Comparison of ENCODE assay signal across 8 cellular contexts in genomic region chr9:129641751-129642585, GRCh38. TPM values are rescaled to one million over a fixed set of nuclear protein-coding genes. Genes with fewer than 3 reads are reported as not detected.
DNase-seq lines count a peak whose midpoint lies in the region; ATAC-seq, FAIRE-seq and TF ChIP-seq lines count a peak whose summit lies in the region.

TSS of gene ASB6 (minus strand) at chr9:129642151. CDS start at chr9:129641999, 152 bp downstream.

- peak; percentile 43 to 91 for TF ChIP-seq EP300 in tibial nerve (IDR thresholded peaks at IDR 0.05)

- H3K27me3 Mint-ChIP-seq in HFFc6 (ENCODE audit: insufficient read depth) = peaks cover 6% of the 10 kb centered on the region
- H3K27me3 Mint-ChIP-seq in activated naive CD8-positive, alpha-beta T cell treated with anti-CD3 and anti-CD28 coated beads for 36 hours = no peaks in the 10 kb centered on the region

- no peak for FAIRE-seq in pancreas (lab: Jason Lieb, UNC)

- H3K4me1 Mint-ChIP-seq in HFFc6 (ENCODE audit: low read depth) = peaks cover 21% of the 10 kb centered on the region
- peaks cover 11% of the 10 kb centered on the region for H3K4me1 Mint-ChIP-seq in activated naive CD8-positive, alpha-beta T cell treated with anti-CD3 and anti-CD28 coated beads for 36 hours

- no peaks in the 10 kb centered on the region for H3K9me3 Mint-ChIP-seq in HFFc6
- H3K9me3 Mint-ChIP-seq in activated naive CD8-positive, alpha-beta T cell treated with anti-CD3 and anti-CD28 coated beads for 36 hours = no peaks in the 10 kb centered on the region

- peak; percentile 100 for DNase-seq in GM10266 (ENCODE audit: extremely low spot score)
- DNase-seq in HFFc6 = peak; percentile 94
- DNase-seq in NB4 (ENCODE audit: low read depth) = peak; percentile 96
- DNase-seq in SKM-1 treated with dmso at 0.1 percent for 144 hours (lab: John Stamatoyannopoulos, UW; ENCODE audit: unreplicated experiment) = peak; percentile 91
- DNase-seq in activated naive CD8-positive, alpha-beta T cell treated with anti-CD3 and anti-CD28 coated beads for 36 hours = peak; percentile 99
- DNase-seq in Right ventricle myocardium inferior (ENCODE audit: missing footprints) = peak; percentile 99
- peak; percentile 94 to 100 (median 98) for DNase-seq in pancreas
- DNase-seq in tibial nerve (ENCODE audit: low spot score in 2 of 2) = peak; percentile 95 to 97

- H3K36me3 Mint-ChIP-seq in HFFc6 (ENCODE audit: low read depth) = peaks cover 16% of the 10 kb centered on the region
- peaks cover 11% of the 10 kb centered on the region for H3K36me3 Mint-ChIP-seq in activated naive CD8-positive, alpha-beta T cell treated with anti-CD3 and anti-CD28 coated beads for 36 hours

- TF ChIP-seq CTCF in GM10266 (IDR thresholded peaks at IDR 0.05; ENCODE audit: control insufficient read depth, insufficient read depth, low read depth, missing control alignments) (peak; percentile 85), HFFc6 (IDR thresholded peaks at IDR 0.05) (peak; percentile 100), NB4 (IDR thresholded peaks at IDR 0.05; ENCODE audit: low read depth, low read length) (peak; percentile 67), pancreas (IDR thresholded peaks at IDR 0.05) (peak; percentile 100), tibial nerve (IDR thresholded peaks at IDR 0.05) (peak; percentile 99 to 100 (median 100))

- peak within 1 kb of the TSS; percentile 91 for H3K27ac Mint-ChIP-seq in HFFc6
- H3K27ac Mint-ChIP-seq in activated naive CD8-positive, alpha-beta T cell treated with anti-CD3 and anti-CD28 coated beads for 36 hours = peak within 1 kb of the TSS; percentile 74

- H3K4me1 ChIP-seq in pancreas = peaks cover 16 to 22% (median 17%) of the 10 kb centered on the region in 3 donors
- H3K4me1 ChIP-seq in tibial nerve = peaks cover 4 to 37% (median 21%) of the 10 kb centered on the region in 4 donors

- H3K4me3 ChIP-seq in NB4 (ENCODE audit: low read depth, low read length) (peak within 1 kb of the TSS; percentile 75), pancreas (peak within 1 kb of the TSS; percentile 89 to 100 (median 98)), tibial nerve (peak within 1 kb of the TSS; percentile 81 to 91 (median 84))

- intact Hi-C loops in Right ventricle myocardium inferior (cut with DNase I) (loop anchor here (2.0 to 5.0 kb wide), 2 partner anchors 95 to 141 kb away; no protein-coding TSS in a partner anchor), pancreas (cut with DNase I) (loop anchor here in 1 of 3 donors (5.0 kb wide), 1 partner anchor 150 kb away; no protein-coding TSS in a partner anchor)

- peak within 1 kb of the TSS; percentile 60 to 81 (median 77) for H3K27ac ChIP-seq in pancreas
- peak within 1 kb of the TSS; percentile 63 to 89 (median 78) for H3K27ac ChIP-seq in tibial nerve

- H3K27me3 ChIP-seq in pancreas (no peaks in the 10 kb centered on the region), tibial nerve (no peaks in the 10 kb centered on the region)

- ATAC-seq in Right ventricle myocardium inferior (peak; percentile 96), pancreas (peak; percentile 87 to 96 (median 92))

- WGBS in pancreas, 2 donors = 0 to 1% methylated on average over 72 to 93 of the region's 93 CpGs
- 0 to 1% methylated on average over 9 to 80 of the region's 93 CpGs for WGBS in tibial nerve, 2 donors

- TF ChIP-seq POLR2A in NB4 (IDR thresholded peaks at IDR 0.05; ENCODE audit: extremely low read depth, insufficient read length) = peak; percentile 54
- peak in 1 of 2 donors; percentile 53 for TF ChIP-seq POLR2A in tibial nerve (IDR thresholded peaks at IDR 0.05)

- peaks cover 0 to 22% (median 14%) of the 10 kb centered on the region in 3 donors for H3K36me3 ChIP-seq in pancreas
- peaks cover 0 to 28% (median 18%) of the 10 kb centered on the region in 3 donors for H3K36me3 ChIP-seq in tibial nerve

- H3K9me3 ChIP-seq in pancreas = no peaks in the 10 kb centered on the region
- H3K9me3 ChIP-seq in tibial nerve = no peaks in the 10 kb centered on the region

- H3K4me3 Mint-ChIP-seq in HFFc6 = peak within 1 kb of the TSS; percentile 93
- H3K4me3 Mint-ChIP-seq in activated naive CD8-positive, alpha-beta T cell treated with anti-CD3 and anti-CD28 coated beads for 36 hours = peak within 1 kb of the TSS; percentile 84

RNA-seq across cellular contexts. Expression of gene ASB6, which starts in this region (rescaled TPM):
- total RNA-seq in HFFc6 (2021; fragmentation: NEBNext Ultra II Directional; extraction: Animal tissue kit (Norgen Biotek cat#: 25700)) = 10 to 100 TPM; 28.9 to 33.1 (median 30.6) TPM
- total RNA-seq in activated naive CD8-positive, alpha-beta T cell treated with anti-CD3 and anti-CD28 coated beads for 36 hours = 10 to 100 TPM; 24.9 to 25.1 TPM
- 9.3 TPM for total RNA-seq in Right ventricle myocardium inferior
- total RNA-seq in pancreas = 10 to 100 TPM in 1 of 6 donors, 1 to 10 TPM in 5; 6.3 to 13.1 (median 8.3) TPM
- polyA plus RNA-seq in pancreas = 10 to 100 TPM; 21.2 to 23.7 TPM
- 10 to 100 TPM; 14.9 to 25.5 (median 22.4) TPM for total RNA-seq in tibial nerve

Comparison
In these comparisons a context has a peak if more than half of its experiments do, and no peak if none do; other contexts are left out.
1. Peak in every context shown above with its lines: DNase-seq, ATAC-seq, H3K4me3 ChIP-seq and H3K27ac ChIP-seq.